ENCODE assay signal across 8 cellular contexts in genomic region chr17:10198509-10199249, GRCh38. TPM values are rescaled to one million over a fixed set of nuclear protein-coding genes. Genes with fewer than 3 reads are reported as not detected.
DNase-seq lines count a peak whose midpoint lies in the region; ATAC-seq and TF ChIP-seq lines count a peak whose summit lies in the region.

GAS7 (minus strand) TSS chr17:10198606.

- DNase-seq in AML-193 (lab: John Stamatoyannopoulos, UW) (peak; percentile 18 to 56), GM20000 (ENCODE audit: low spot score) (peak; percentile 86), RWPE2 (ENCODE audit: low spot score) (no peak), caudate nucleus (lab: John Stamatoyannopoulos, UW) (peak in 40 of 61 donors; percentile 13 to 82 (median 48)), left lobe of liver (ENCODE audit: low spot score) (peak; percentile 48), hepatic stellate cell (ENCODE audit: low spot score) (no peak)
- peak; percentile 8 to 44 for DNase-seq in stimulated activated CD8-positive, alpha-beta memory T cell treated with anti-CD3 and anti-CD28 coated beads, Interleukin-4, amount 100 ng/mL, for 4 hours (ENCODE audit: low read depth in 2 of 2, low spot score in 1 of 2)

- ATAC-seq in RWPE2 (ENCODE audit: low read depth) (peak; percentile 49), left lobe of liver (peak; percentile 52), HG03460 (IDR thresholded peaks at IDR 0.05; ENCODE audit: unreplicated experiment) (no peak)

- H3K27ac ChIP-seq in RWPE2 (ENCODE audit: poor library complexity, severe bottlenecking) (no peak within 1 kb of the TSS), caudate nucleus (ENCODE audit: low read depth, low read length) (no peak within 1 kb of the TSS)

- peak within 1 kb of the TSS; percentile 44 for H3K4me3 ChIP-seq in RWPE2 (ENCODE audit: severe bottlenecking)

- H3K27me3 ChIP-seq in RWPE2 (ENCODE audit: insufficient read depth, poor library complexity, severe bottlenecking), result peaks cover 37% of the 10 kb centered on the region

- no peaks in the 10 kb centered on the region for H3K9me3 ChIP-seq in RWPE2 (ENCODE audit: severe bottlenecking)

- TF ChIP-seq CTCF in GM20000 (IDR thresholded peaks at IDR 0.05; ENCODE audit: extremely low read depth, missing control alignments) (no peak), RWPE2 (IDR thresholded peaks at IDR 0.05; ENCODE audit: poor library complexity, severe bottlenecking) (no peak)

- H3K4me1 ChIP-seq in RWPE2 (ENCODE audit: insufficient read depth, poor library complexity, severe bottlenecking), result no peaks in the 10 kb centered on the region

- H3K36me3 ChIP-seq in RWPE2 (ENCODE audit: low read depth), result no peaks in the 10 kb centered on the region

RNA-seq across cellular contexts. Expression of gene GAS7, which starts in this region (rescaled TPM):
- total RNA-seq in left lobe of liver, result 2.4 TPM

Comparison
In these comparisons a context has a peak if more than half of its experiments do, and no peak if none do; other contexts are left out.
1. DNase-seq: peak in AML-193 (2 of 2), GM20000 (single experiment), caudate nucleus (40 of 61), left lobe of liver (single experiment) and stimulated activated CD8-positive, alpha-beta memory T cell treated with anti-CD3 and anti-CD28 coated beads, Interleukin-4, amount 100 ng/mL, for 4 hours (2 of 2); none in RWPE2 (single experiment) and hepatic stellate cell (single experiment).